ENCODE assay signal across 18 cellular contexts in the genomic region with DNA sequence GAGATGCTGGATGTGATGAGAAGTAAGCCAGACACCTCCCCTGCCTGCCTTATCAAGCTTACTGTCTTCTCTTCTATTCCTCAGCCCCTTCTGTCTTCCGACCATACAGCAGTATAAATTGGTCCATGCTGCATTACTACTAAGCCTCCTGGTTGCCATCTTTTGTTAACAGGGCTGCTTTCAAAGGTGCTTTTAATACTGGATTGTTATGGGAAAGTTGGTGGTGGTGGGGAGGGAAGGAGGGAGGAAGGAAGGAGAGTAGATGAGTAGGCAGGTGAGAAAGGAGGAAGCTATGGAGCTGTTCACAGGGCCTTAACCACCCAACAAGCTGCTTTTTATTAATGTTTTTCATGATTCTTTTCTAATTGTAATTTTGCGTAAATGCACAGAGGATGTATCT.
DNase-seq lines count a peak whose midpoint lies in the region; ATAC-seq and TF ChIP-seq lines count a peak whose summit lies in the region.
"Had no signal": no experiment of that assay in that cellular context is flagged by ENCODE, and none has a peak within 500 bp of the region (broad histone marks: within the 10 kb centered on the region; RNA-seq: fewer than 3 reads in every experiment).

No MANE protein-coding gene starts in this region.

- H3K79me2 ChIP-seq in GM23338 (replicated peaks; ENCODE audit: insufficient read depth), result no peaks in the 10 kb centered on the region; the same call in 1 of the 2 replicates

- no peak overlapping the region for H3K18ac ChIP-seq in neuronal stem cell (ENCODE audit: low read length)

- H3K36me3 Mint-ChIP-seq in GM23338 (ENCODE audit: low read depth), result no peaks in the 10 kb centered on the region
- no peaks in the 10 kb centered on the region for H3K36me3 Mint-ChIP-seq in WTC11
- H3K36me3 Mint-ChIP-seq in T-cell, result peaks cover 18% of the 10 kb centered on the region

- H3K4me2 ChIP-seq in GM23338, result peak overlapping the region; percentile 14
- no peak overlapping the region for H3K4me2 ChIP-seq in neuronal stem cell (ENCODE audit: insufficient read depth, low read length, poor library complexity, severe bottlenecking)
- H3K4me2 ChIP-seq: BLaER1 had no signal

- H3K36me3 ChIP-seq in GM23338 (ENCODE audit: insufficient read depth) (no peaks in the 10 kb centered on the region), iPS-20b (ENCODE audit: insufficient read depth, low read depth, low read length) (no peaks in the 10 kb centered on the region), neuronal stem cell (replicated peaks in 1 of 2; ENCODE audit: control insufficient read depth in 2 of 2, insufficient read depth in 2 of 2, low read length in 2 of 2) (no peaks in the 10 kb centered on the region)
- H3K36me3 ChIP-seq: BLaER1, SJCRH30 had no signal

- H3K4me1 Mint-ChIP-seq in GM23338 (peaks cover 21% of the 10 kb centered on the region), WTC11 (peaks cover 22% of the 10 kb centered on the region), T-cell (peaks cover 35 to 47% (median 40%) of the 10 kb centered on the region in 3 donors)

- H2BK12ac ChIP-seq in neuronal stem cell (ENCODE audit: low read length), result no peak overlapping the region

- H3K27ac ChIP-seq in GM23338 (ENCODE audit: low read depth) (0 out of 2 replicates have a peak overlapping the region, but pooled peaks have one; percentile 6), iPS-20b (ENCODE audit: low read length) (peak overlapping the region; percentile 14), neuronal stem cell (replicated peaks; ENCODE audit: low read length) (no peak overlapping the region)
- H3K27ac ChIP-seq: BLaER1, SJCRH30 had no signal

- H3K9ac ChIP-seq in iPS-20b (ENCODE audit: low read depth, low read length), result peak overlapping the region; percentile 20; the same call in 1 of the 2 replicates
- no peak overlapping the region for H3K9ac ChIP-seq in neuronal stem cell (ENCODE audit: low read depth, low read length, poor library complexity)
- H3K9ac ChIP-seq: BLaER1 had no signal

- CTCF ChIA-PET in WTC11 (lab: Charles Lee) (interaction anchor here (0.9 to 1.0 kb wide), 2 partner anchors 9 to 81 kb away, joined by 3 to 5 read pairs; no protein-coding TSS in a partner anchor), T-cell (lab: Charles Lee) (no interaction called here)

- H3K4me3 ChIP-seq in GM23338 (no peak overlapping the region), iPS-20b (ENCODE audit: low read length) (no peak overlapping the region), neuronal stem cell (ENCODE audit: low read length in 2 of 2) (no peak overlapping the region)
- H3K4me3 ChIP-seq: BLaER1, SJCRH30 had no signal

- H3K9me2 ChIP-seq in GM23338 (ENCODE audit: insufficient read depth), result no peaks in the 10 kb centered on the region

- peak; percentile 95 for ATAC-seq in GM23338
- ATAC-seq in WTC11, result peak; percentile 88
- ATAC-seq in T-cell (replicated peaks in 1 of 4), result no peak
- ATAC-seq: HCT116, Panc1 had no signal

- TF ChIP-seq CTCF in GM23338 (conservative IDR thresholded peaks at IDR 0.05; ENCODE audit: low read depth in 2 of 2) (no peak), WTC11 (IDR thresholded peaks at IDR 0.05) (no peak)

- no peaks in the 10 kb centered on the region for H3F3A ChIP-seq in GM23338 (replicated peaks; ENCODE audit: low read depth)

- H2AFZ ChIP-seq in GM23338 (no peak overlapping the region), neuronal stem cell (ENCODE audit: low read length) (peak overlapping the region; percentile 21)

- H2BK5ac ChIP-seq in neuronal stem cell (ENCODE audit: low read length), result no peak overlapping the region

- no peak overlapping the region for H3K4ac ChIP-seq in neuronal stem cell (ENCODE audit: low read length)

- H3K14ac ChIP-seq in neuronal stem cell (ENCODE audit: low read length), result no peak overlapping the region

- no peak overlapping the region for H4K91ac ChIP-seq in neuronal stem cell (ENCODE audit: low read depth, low read length, poor library complexity)

- POLR2A ChIA-PET in WTC11 (lab: Charles Lee), result interaction anchor here (0.8 kb wide), 1 partner anchor 36 kb away, joined by 3 read pairs; no protein-coding TSS in a partner anchor
- POLR2A ChIA-PET in T-cell (lab: Charles Lee), result no interaction called here

- H3K27me3 Mint-ChIP-seq in GM23338 (ENCODE audit: insufficient read depth, low read depth, poor library complexity) (peaks cover 3% of the 10 kb centered on the region), WTC11 (ENCODE audit: low read depth) (no peaks in the 10 kb centered on the region), T-cell (no peaks in the 10 kb centered on the region)

- no peak overlapping the region for H2BK15ac ChIP-seq in neuronal stem cell (ENCODE audit: low read length)

- no CpG with 5 or more reads among the region's 2 CpGs for WGBS in neuronal stem cell (ENCODE audit: extremely low coverage in 2 of 2, insufficient read length in 2 of 2, insufficient replicate concordance in 1 of 2), 2 donors

- H3K23ac ChIP-seq in neuronal stem cell (ENCODE audit: low read depth, low read length, poor library complexity), result no peak overlapping the region

- H3K27me3 ChIP-seq in GM23338 (ENCODE audit: insufficient read depth), result no peaks in the 10 kb centered on the region
- no peaks in the 10 kb centered on the region for H3K27me3 ChIP-seq in iPS-20b (ENCODE audit: insufficient read depth, low read length)
- no peaks in the 10 kb centered on the region for H3K27me3 ChIP-seq in neuronal stem cell (ENCODE audit: control insufficient read depth in 3 of 3, insufficient read depth in 3 of 3, low read depth in 1 of 3, low read length in 3 of 3)
- H3K27me3 ChIP-seq: BLaER1, SJCRH30 had no signal

- no peak overlapping the region for H2AK5ac ChIP-seq in neuronal stem cell (ENCODE audit: low read depth, low read length)

- H3K9me3 ChIP-seq in iPS-20b (ENCODE audit: insufficient read depth, low read depth, low read length), result no peaks in the 10 kb centered on the region
- no peaks in the 10 kb centered on the region for H3K9me3 ChIP-seq in neuronal stem cell (replicated peaks in 1 of 2; ENCODE audit: control insufficient read depth in 2 of 2, insufficient read depth in 1 of 2, low read depth in 1 of 2, low read length in 2 of 2)
- H3K9me3 ChIP-seq: SJCRH30 had no signal

- no peaks in the 10 kb centered on the region for H3K9me3 Mint-ChIP-seq in GM23338
- H3K9me3 Mint-ChIP-seq in WTC11, result no peaks in the 10 kb centered on the region
- peaks cover 0 to 3% (median 0%) of the 10 kb centered on the region in 3 donors for H3K9me3 Mint-ChIP-seq in T-cell

- no peak overlapping the region for H4K8ac ChIP-seq in neuronal stem cell (ENCODE audit: low read depth, low read length)

- H3K4me3 Mint-ChIP-seq in GM23338 (no peak overlapping the region), WTC11 (no peak overlapping the region), T-cell (no peak overlapping the region)

- no peaks in the 10 kb centered on the region for H4K20me1 ChIP-seq in GM23338 (replicated peaks; ENCODE audit: insufficient read depth)
- H4K20me1 ChIP-seq: BLaER1 had no signal

- no peaks in the 10 kb centered on the region for H3K79me1 ChIP-seq in neuronal stem cell (ENCODE audit: low read depth, low read length)

- DNase-seq in GM23338 (ENCODE audit: low spot score), result peak; percentile 55
- no peak for DNase-seq in WTC11 (ENCODE audit: low spot score)
- DNase-seq in neuronal stem cell (ENCODE audit: low spot score), result no peak
- no peak for DNase-seq in T-cell
- DNase-seq in NCI-H774 (lab: John Stamatoyannopoulos, UW), result no peak
- DNase-seq in EL, result no peak
- DNase-seq: DMS79, NCI-H1048, NCI-H1436 treated with DMSO at 0.1 percent for 48 hours, NCI-H2029 treated with DMSO at 0.1 percent for 48 hours, NCI-H2171 treated with DMSO at 0.1 percent for 48 hours, NCI-H446, NCI-H69, SJCRH30 had no signal

- no peak overlapping the region for H2BK120ac ChIP-seq in neuronal stem cell (ENCODE audit: low read depth, low read length)

- peaks cover 20% of the 10 kb centered on the region for H3K4me1 ChIP-seq in GM23338 (ENCODE audit: insufficient read depth)
- H3K4me1 ChIP-seq in iPS-20b (ENCODE audit: insufficient read depth, low read length), result peaks cover 24% of the 10 kb centered on the region; the same call in 1 of the 2 replicates
- peaks cover 5 to 8% of the 10 kb centered on the region in 2 donors for H3K4me1 ChIP-seq in neuronal stem cell (ENCODE audit: control insufficient read depth in 2 of 2, insufficient read depth in 1 of 2, low read depth in 1 of 2, low read length in 2 of 2)
- H3K4me1 ChIP-seq: BLaER1, SJCRH30 had no signal

- H3K27ac Mint-ChIP-seq in GM23338 (no peak overlapping the region; the same call in 1 of the 2 replicates), WTC11 (peak overlapping the region; percentile 36), T-cell (no peak overlapping the region)

TF ChIP-seq in GM23338, 12 proteins besides CTCF, POLR2A, EP300 and RAD21 (continues in another document):
- no peak for TF ChIP-seq CREB1 (CRISPR knock-in tag; IDR thresholded peaks at IDR 0.05; ENCODE audit: low read depth)
- TF ChIP-seq EZH2phosphoT487 (IDR thresholded peaks at IDR 0.05; ENCODE audit: unreplicated experiment), result no peak
- no peak for TF ChIP-seq STAT1 (IDR thresholded peaks at IDR 0.05; ENCODE audit: unreplicated experiment)

TF ChIP-seq in WTC11, 78 proteins besides CTCF, POLR2A, EP300 and RAD21 (continues in another document):
- no peak for TF ChIP-seq ZNF671 (CRISPR knock-in tag; IDR thresholded peaks at IDR 0.05)
- no peak for TF ChIP-seq JUN (CRISPR knock-in tag; IDR thresholded peaks at IDR 0.05)
- no peak for TF ChIP-seq ZNF423 (CRISPR knock-in tag; IDR thresholded peaks at IDR 0.05)
- TF ChIP-seq ATF1 (CRISPR knock-in tag; IDR thresholded peaks at IDR 0.05), result no peak
- TF ChIP-seq, protein P1, sequence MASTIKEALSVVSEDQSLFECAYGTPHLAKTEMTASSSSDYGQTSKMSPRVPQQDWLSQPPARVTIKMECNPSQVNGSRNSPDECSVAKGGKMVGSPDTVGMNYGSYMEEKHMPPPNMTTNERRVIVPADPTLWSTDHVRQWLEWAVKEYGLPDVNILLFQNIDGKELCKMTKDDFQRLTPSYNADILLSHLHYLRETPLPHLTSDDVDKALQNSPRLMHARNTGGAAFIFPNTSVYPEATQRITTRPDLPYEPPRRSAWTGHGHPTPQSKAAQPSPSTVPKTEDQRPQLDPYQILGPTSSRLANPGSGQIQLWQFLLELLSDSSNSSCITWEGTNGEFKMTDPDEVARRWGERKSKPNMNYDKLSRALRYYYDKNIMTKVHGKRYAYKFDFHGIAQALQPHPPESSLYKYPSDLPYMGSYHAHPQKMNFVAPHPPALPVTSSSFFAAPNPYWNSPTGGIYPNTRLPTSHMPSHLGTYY (CRISPR knock-in tag; IDR thresholded peaks at IDR 0.05), result no peak
- no peak for TF ChIP-seq GRHL2 (CRISPR knock-in tag; IDR thresholded peaks at IDR 0.05; ENCODE audit: insufficient replicate concordance, severe bottlenecking)
- no peak for TF ChIP-seq SP1 (CRISPR knock-in tag; conservative IDR thresholded peaks at IDR 0.05)
- TF ChIP-seq SOX15 (CRISPR knock-in tag; IDR thresholded peaks at IDR 0.05), result no peak

Comparison
In these comparisons a context has a peak if more than half of its experiments do, and no peak if none do; other contexts are left out.
1. ATAC-seq: peak in GM23338 (single experiment) and WTC11 (single experiment); none in T-cell (0 of 4).